Comparison of ENCODE assay signal across 8 cellular contexts in genomic region chr13:99356216-99357089, GRCh38. TPM values are rescaled to one million over a fixed set of nuclear protein-coding genes. Genes with fewer than 3 reads are reported as not detected.
DNase-seq lines count a peak whose midpoint lies in the region; ATAC-seq, FAIRE-seq and TF ChIP-seq lines count a peak whose summit lies in the region.

No MANE protein-coding gene starts in this region.

- no peak overlapping the region for H3K4me3 ChIP-seq in K562
- peak overlapping the region in 1 of 2 donors; percentile 5 for H3K4me3 ChIP-seq in left lung
- H3K4me3 ChIP-seq in thyroid gland (replicated peaks in 1 of 3): no peak overlapping the region

- no peak for TF ChIP-seq POLR2A in K562 (conservative IDR thresholded peaks at IDR 0.05)
- TF ChIP-seq POLR2A in thyroid gland (IDR thresholded peaks at IDR 0.05): no peak

- no peak overlapping the region for H2AFZ ChIP-seq in K562 (ENCODE audit: low read depth, low read length)

- H3K4me1 ChIP-seq in K562 (replicated peaks in 1 of 2; ENCODE audit: control insufficient read depth in 2 of 2, insufficient read depth in 2 of 2, low read length in 2 of 2) (peaks cover 8 to 25% of the 10 kb centered on the region in 2 experiments; a peak in 4 of 5 replicates), left lung (peaks cover 9 to 44% of the 10 kb centered on the region in 2 donors), thyroid gland (peaks cover 3 to 15% of the 10 kb centered on the region in 2 donors)

- CTCF ChIA-PET in K562 (lab: Yijun Ruan, JAX; ENCODE audit: low intra/inter-chr PET ratio): no interaction called here

- peaks cover 4% of the 10 kb centered on the region for H3K9me1 ChIP-seq in K562 (ENCODE audit: control insufficient read depth, insufficient read depth, low read length)

- H3K4me2 ChIP-seq in K562 (ENCODE audit: insufficient read depth, low read length): peak overlapping the region; percentile 65; the same call in 1 of the 2 replicates

- H4K20me1 ChIP-seq in K562 (replicated peaks; ENCODE audit: control insufficient read depth, insufficient read depth, low read length): no peaks in the 10 kb centered on the region

- no peak for FAIRE-seq in K562 (lab: Jason Lieb, UNC)

- intact Hi-C loops in K562 (cut with micrococcal nuclease) (no loop called here), left lung (cut with DNase I) (no loop called here), thyroid gland (cut with DNase I) (no loop called here)

- H3K9ac ChIP-seq in K562 (ENCODE audit: insufficient read depth in 1 of 2, low read depth in 2 of 2, low read length in 2 of 2): peak overlapping the region; percentile 40 to 58

- H3K27me3 ChIP-seq in K562 (ENCODE audit: control insufficient read depth in 2 of 2, insufficient read depth in 2 of 2, low read length in 2 of 2) (no peaks in the 10 kb centered on the region), left lung (no peaks in the 10 kb centered on the region), thyroid gland (no peaks in the 10 kb centered on the region)

- no TSS peak for BruUV-seq in K562 (replicated peaks; lab: Mats Ljungman, UMichigan)

- TF ChIP-seq RAD21 in K562 (CRISPR knock-in tag; conservative IDR thresholded peaks at IDR 0.05 in 1 of 2, IDR thresholded peaks at IDR 0.05 in 1 of 2): no peak

- 58% methylated on average over 8 of the region's 10 CpGs for WGBS in K562 (ENCODE audit: insufficient coverage, low coverage, missing lambda C conversion rate)
- 57 to 68% methylated on average over 9 to 10 of the region's 10 CpGs for WGBS in thyroid gland, 2 donors

- H3K9me3 ChIP-seq in K562 (replicated peaks; ENCODE audit: control insufficient read depth, insufficient read depth, low read depth, low read length): no peaks in the 10 kb centered on the region
- H3K9me3 ChIP-seq in left lung: no peaks in the 10 kb centered on the region
- no peaks in the 10 kb centered on the region for H3K9me3 ChIP-seq in thyroid gland

- TF ChIP-seq CTCF in K562 (IDR thresholded peaks at IDR 0.05 in 2 of 3, conservative IDR thresholded peaks at IDR 0.05 in 1 of 3; ENCODE audit: insufficient read depth in 2 of 3, low read depth in 1 of 3, low read length in 3 of 3) (no peak), left lung (IDR thresholded peaks at IDR 0.05) (no peak), thyroid gland (IDR thresholded peaks at IDR 0.05) (no peak)

- no peak for TF ChIP-seq EP300 in K562 (IDR thresholded peaks at IDR 0.05; ENCODE audit: low read length)

- peaks cover 2% of the 10 kb centered on the region; the same call in 2 of the 3 replicates for H3K79me2 ChIP-seq in K562 (ENCODE audit: control insufficient read depth, insufficient read depth, low read length)

- peak overlapping the region; percentile 90 for H3K27ac ChIP-seq in K562 (ENCODE audit: extremely low read depth, low read depth, low read length)
- peak overlapping the region; percentile 64 to 73 for H3K27ac ChIP-seq in left lung
- peak overlapping the region in 2 of 3 donors; percentile 25 to 51 for H3K27ac ChIP-seq in thyroid gland

- in situ Hi-C loops in K562 (cut with MboI): no loop called here

- H3K36me3 ChIP-seq in K562 (ENCODE audit: control insufficient read depth, insufficient read depth, low read length): peaks cover 47% of the 10 kb centered on the region; the same call in 2 of the 3 replicates
- H3K36me3 ChIP-seq in left lung: peaks cover 0 to 44% of the 10 kb centered on the region in 2 donors
- H3K36me3 ChIP-seq in thyroid gland: peaks cover 0 to 5% of the 10 kb centered on the region in 2 donors

- DNase-seq in NOMO-1 (lab: John Stamatoyannopoulos, UW; ENCODE audit: unreplicated experiment in 2 of 2): peak; percentile 63 to 95
- peak in 1 of 4 experiments; percentile 48 for DNase-seq in K562 (ENCODE audit: extremely low read depth in 1 of 4, low spot score in 3 of 4)
- no peak for DNase-seq in left lung
- DNase-seq in thyroid gland: no peak
- DNase-seq in SHP77 (lab: John Stamatoyannopoulos, UW): no peak
- DNase-seq in HT-29 (ENCODE audit: low spot score): no peak

- POLR2A ChIA-PET in K562 (lab: Yijun Ruan, JAX): interaction anchor here (0.8 to 1.3 kb wide), 4 partner anchors 9 to 26 kb away, joined by 3 to 4 read pairs (median 4); no protein-coding TSS in a partner anchor

- ATAC-seq in GM18508 (IDR thresholded peaks at IDR 0.05; ENCODE audit: insufficient read depth, unreplicated experiment) (peak; percentile 50), HG02610 (IDR thresholded peaks at IDR 0.05; ENCODE audit: unreplicated experiment) (peak; percentile 27), K562 (peak; percentile 38), left lung (peak; percentile 79)

TF ChIP-seq in K562, 482 proteins besides CTCF, POLR2A, EP300 and RAD21 (continues in another document):
- TF ChIP-seq MLLT1 (IDR thresholded peaks at IDR 0.05): 0 out of 4 replicates have a peak, but pooled peaks of 1 of the 2 experiments have one; percentile 36
- TF ChIP-seq ARID1B (IDR thresholded peaks at IDR 0.05): no peak
- no peak for TF ChIP-seq FUS (optimal IDR thresholded peaks at IDR 0.05; ENCODE audit: low read depth, low read length)
- TF ChIP-seq, protein P1, sequence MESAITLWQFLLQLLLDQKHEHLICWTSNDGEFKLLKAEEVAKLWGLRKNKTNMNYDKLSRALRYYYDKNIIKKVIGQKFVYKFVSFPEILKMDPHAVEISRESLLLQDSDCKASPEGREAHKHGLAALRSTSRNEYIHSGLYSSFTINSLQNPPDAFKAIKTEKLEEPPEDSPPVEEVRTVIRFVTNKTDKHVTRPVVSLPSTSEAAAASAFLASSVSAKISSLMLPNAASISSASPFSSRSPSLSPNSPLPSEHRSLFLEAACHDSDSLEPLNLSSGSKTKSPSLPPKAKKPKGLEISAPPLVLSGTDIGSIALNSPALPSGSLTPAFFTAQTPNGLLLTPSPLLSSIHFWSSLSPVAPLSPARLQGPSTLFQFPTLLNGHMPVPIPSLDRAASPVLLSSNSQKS (CRISPR knock-in tag; IDR thresholded peaks at IDR 0.05): no peak
- 0 out of 2 replicates have a peak, but pooled peaks have one; percentile 40 for TF ChIP-seq FOXK1 (CRISPR knock-in tag; IDR thresholded peaks at IDR 0.05; ENCODE audit: borderline replicate concordance)
- TF ChIP-seq WHSC1 (IDR thresholded peaks at IDR 0.05; ENCODE audit: low read length): no peak
- TF ChIP-seq, protein P2, sequence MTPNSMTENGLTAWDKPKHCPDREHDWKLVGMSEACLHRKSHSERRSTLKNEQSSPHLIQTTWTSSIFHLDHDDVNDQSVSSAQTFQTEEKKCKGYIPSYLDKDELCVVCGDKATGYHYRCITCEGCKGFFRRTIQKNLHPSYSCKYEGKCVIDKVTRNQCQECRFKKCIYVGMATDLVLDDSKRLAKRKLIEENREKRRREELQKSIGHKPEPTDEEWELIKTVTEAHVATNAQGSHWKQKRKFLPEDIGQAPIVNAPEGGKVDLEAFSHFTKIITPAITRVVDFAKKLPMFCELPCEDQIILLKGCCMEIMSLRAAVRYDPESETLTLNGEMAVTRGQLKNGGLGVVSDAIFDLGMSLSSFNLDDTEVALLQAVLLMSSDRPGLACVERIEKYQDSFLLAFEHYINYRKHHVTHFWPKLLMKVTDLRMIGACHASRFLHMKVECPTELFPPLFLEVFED (CRISPR knock-in tag; conservative IDR thresholded peaks at IDR 0.05): no peak
- TF ChIP-seq POLR2AphosphoS5 (IDR thresholded peaks at IDR 0.05; ENCODE audit: control insufficient read depth, insufficient read depth, low read depth, low read length): no peak
- no peak for TF ChIP-seq ZNF224 (CRISPR knock-in tag; IDR thresholded peaks at IDR 0.05)
- no peak for TF ChIP-seq ZNF316 (IDR thresholded peaks at IDR 0.05)
- peak; percentile 19; the same call in 1 of the 2 replicates for TF ChIP-seq SOX6 (IDR thresholded peaks at IDR 0.05)
- TF ChIP-seq RBM25 (IDR thresholded peaks at IDR 0.05; ENCODE audit: low read depth, low read length, severe bottlenecking): no peak

RNA-seq across cellular contexts. Expression of gene GPR183, which starts 49.3 kb away (rescaled TPM):
- 3.6 and 4.7 TPM in 2 replicates for total RNA-seq in K562 (2011; cell fraction: chromatin; rRNA removed; ENCODE audit: low replicate concordance)
- 2.6 and 4.0 TPM in 2 replicates for total RNA-seq in K562 (2011; cell fraction: nucleolus; rRNA removed)
- total RNA-seq in K562 (2011; cell fraction: nucleoplasm; rRNA removed): 4.1 and 5.4 TPM in 2 replicates
- total RNA-seq in K562 (2014; rRNA removed) (1.3 and 1.6 TPM in 2 replicates), K562 (2014; rRNA removed; fragmentation: Illumina TruSeq; extraction: Trizol) (2.9 and 3.5 TPM in 2 replicates), K562 (2015; rRNA removed; fragmentation: Illumina TruSeq; extraction: Trizol) (9.3 and 10.0 TPM in 2 replicates), K562 (2021) (2.3 TPM in 2 replicates), left lung (10 to 100 TPM in 1 of 2 donors, 1 to 10 TPM in 1; 7.4 to 10.9 TPM), thyroid gland (1 to 10 TPM; 2.5 to 9.7 (median 5.1) TPM)
- polyA plus RNA-seq in K562 (2011; rRNA removed) (2.6 and 9.4 TPM in 2 replicates), K562 (2014; fragmentation: Illumina TruSeq; extraction: Trizol) (3.6 and 3.7 TPM in 2 replicates), K562 (2014; fragmentation: Nextera tagmentation; extraction: Ambion mirVana) (10 to 100 TPM in 1 of 2 experiments, 1 to 10 TPM in 1; 6.9 to 10.2 TPM), K562 (2014; rRNA removed) (1.9 and 2.5 TPM in 2 replicates)
- polyA plus RNA-seq in K562 (2011; cell fraction: cytosol; rRNA removed): 1.7 and 5.1 TPM in 2 replicates
- polyA plus RNA-seq in K562 (2011; cell fraction: nucleus; rRNA removed): 0.97 and 2.6 TPM in 2 replicates
- polyA plus RNA-seq in K562 (2012): 3.7 and 8.1 TPM in 2 replicates
- polyA minus RNA-seq in K562 (2011; rRNA and poly(A)+ RNA removed): 2.0 and 6.3 TPM in 2 replicates
- polyA minus RNA-seq in K562 (2011; cell fraction: cytosol; rRNA and poly(A)+ RNA removed): 2.6 TPM in 1 of 2 replicates, not detected in the other
- polyA minus RNA-seq in K562 (2011; cell fraction: nucleus; rRNA and poly(A)+ RNA removed): 0.78 and 0.81 TPM in 2 replicates
- not detected in 2 replicates for total RNA-seq in HT-29 (2014; rRNA removed; shearing (Covaris generic))

Comparison
In these comparisons a context has a peak if more than half of its experiments do, and no peak if none do; other contexts are left out.
1. ATAC-seq: peak in every context shown above with its lines; median percentile 79 in left lung; 50 in GM18508; 38 in K562; 27 in HG02610.
2. DNase-seq: peak in NOMO-1 (2 of 2); none in left lung (0 of 2), thyroid gland (0 of 2), SHP77 (0 of 2) and HT-29 (single experiment).
3. H3K27ac ChIP-seq: peak in every context shown above with its lines; median percentile 90 in K562; 68 in left lung; 38 in thyroid gland.